ENCODE assay signal across 1 cellular context in the genomic region with DNA sequence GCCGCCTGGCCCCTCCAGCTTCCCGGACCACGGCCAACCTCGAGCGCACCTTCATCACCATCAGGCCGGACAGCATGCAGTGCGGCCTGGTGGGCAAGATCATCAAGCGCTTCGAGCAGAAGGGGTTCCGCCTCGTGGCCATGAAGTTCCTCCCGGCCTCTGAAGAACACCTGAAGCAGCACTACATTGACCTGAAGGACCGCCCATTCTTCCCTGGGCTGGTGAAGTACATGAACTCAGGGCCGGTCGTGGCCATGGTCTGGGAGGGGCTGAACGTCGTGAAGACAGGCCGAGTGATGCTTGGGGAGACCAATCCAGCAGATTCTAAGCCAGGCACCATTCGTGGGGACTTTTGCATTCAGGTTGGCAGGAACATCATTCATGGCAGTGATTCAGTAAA.
TF ChIP-seq lines count a peak whose summit lies in the region.

No MANE protein-coding gene starts in this region.

TF ChIP-seq in K562, 482 proteins besides CTCF, POLR2A, EP300 and RAD21:
- TF ChIP-seq NONO (IDR thresholded peaks at IDR 0.05; ENCODE audit: low read depth in 2 of 2, low read length in 1 of 2) (no peak), ATF1 (CRISPR knock-in tag; IDR thresholded peaks at IDR 0.05) (no peak), ATF1 (tag; IDR thresholded peaks at IDR 0.05) (no peak)
- TF ChIP-seq, protein P1, sequence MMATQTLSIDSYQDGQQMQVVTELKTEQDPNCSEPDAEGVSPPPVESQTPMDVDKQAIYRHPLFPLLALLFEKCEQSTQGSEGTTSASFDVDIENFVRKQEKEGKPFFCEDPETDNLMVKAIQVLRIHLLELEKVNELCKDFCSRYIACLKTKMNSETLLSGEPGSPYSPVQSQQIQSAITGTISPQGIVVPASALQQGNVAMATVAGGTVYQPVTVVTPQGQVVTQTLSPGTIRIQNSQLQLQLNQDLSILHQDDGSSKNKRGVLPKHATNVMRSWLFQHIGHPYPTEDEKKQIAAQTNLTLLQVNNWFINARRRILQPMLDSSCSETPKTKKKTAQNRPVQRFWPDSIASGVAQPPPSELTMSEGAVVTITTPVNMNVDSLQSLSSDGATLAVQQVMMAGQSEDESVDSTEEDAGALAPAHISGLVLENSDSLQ (IDR thresholded peaks at IDR 0.05) = peak; percentile 21; the same call in 1 of the 2 replicates
